ENCODE assay signal across 1 cellular context in genomic region chrX:39819921-39820849, GRCh38.
TF ChIP-seq lines count a peak whose summit lies in the region.

No MANE protein-coding gene starts in this region.

TF ChIP-seq in H1, 55 proteins besides CTCF, POLR2A, EP300 and RAD21 (continued from another document):
- TF ChIP-seq RNF2 (IDR thresholded peaks at IDR 0.05; ENCODE audit: borderline replicate concordance, low read depth, low read length, missing control alignments, poor library complexity, severe bottlenecking) = no peak
